ENCODE assay signal across 9 cellular contexts in the genomic region with DNA sequence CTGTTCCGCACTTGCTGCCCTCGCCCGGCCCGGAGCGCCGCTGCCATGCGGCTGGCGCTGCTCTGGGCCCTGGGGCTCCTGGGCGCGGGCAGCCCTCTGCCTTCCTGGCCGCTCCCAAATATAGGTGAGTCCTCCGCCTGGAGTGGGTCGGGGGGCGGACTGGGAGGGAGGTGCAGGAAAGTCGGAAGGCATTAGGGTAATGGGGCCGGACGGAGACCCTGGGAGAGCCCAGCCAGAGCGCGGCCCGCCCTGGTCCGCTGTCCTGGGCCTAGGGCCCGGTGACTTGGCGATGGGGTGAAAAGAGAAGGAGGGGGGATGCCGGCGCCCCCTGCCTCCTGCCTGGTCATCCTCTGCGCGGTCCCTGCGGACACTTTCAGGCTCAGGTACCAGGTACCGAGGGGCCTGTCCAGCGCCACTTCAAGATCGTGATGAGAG. TPM values are rescaled to one million over a fixed set of nuclear protein-coding genes. Genes with fewer than 3 reads are reported as not detected.
DNase-seq lines count a peak whose midpoint lies in the region; ATAC-seq, FAIRE-seq and TF ChIP-seq lines count a peak whose summit lies in the region.
"Had no signal": no experiment of that assay in that cellular context is flagged by ENCODE, and none has a peak within 500 bp of the region (broad histone marks: within the 10 kb centered on the region; RNA-seq: fewer than 3 reads in every experiment).

No MANE protein-coding gene starts in this region.

- H3K4me1 Mint-ChIP-seq in Calu3 (ENCODE audit: low read depth, unreplicated experiment): peaks cover 24% of the 10 kb centered on the region

- H3K27ac Mint-ChIP-seq in Calu3 (ENCODE audit: unreplicated experiment): peak overlapping the region; percentile 68

- no peaks in the 10 kb centered on the region for H3K27me3 Mint-ChIP-seq in Calu3 (ENCODE audit: unreplicated experiment)

- peaks cover 36% of the 10 kb centered on the region for H3K36me3 Mint-ChIP-seq in Calu3 (ENCODE audit: insufficient read depth, unreplicated experiment)

- peak; percentile 2 for ATAC-seq in HG03064 (IDR thresholded peaks at IDR 0.05; ENCODE audit: low read depth, unreplicated experiment)
- peak; percentile 1 for ATAC-seq in left lung
- ATAC-seq in GM19351 (IDR thresholded peaks at IDR 0.05; ENCODE audit: unreplicated experiment): no peak
- ATAC-seq in HG03175 (IDR thresholded peaks at IDR 0.05; ENCODE audit: unreplicated experiment): no peak

- peaks cover 0 to 28% of the 10 kb centered on the region in 2 donors for H3K36me3 ChIP-seq in left lung
- peaks cover 5 to 32% (median 28%) of the 10 kb centered on the region in 3 donors for H3K36me3 ChIP-seq in tibial artery

- peak overlapping the region; percentile 91 for H3K4me3 Mint-ChIP-seq in Calu3 (ENCODE audit: low read depth, unreplicated experiment)

- H3K27me3 ChIP-seq in left lung (no peaks in the 10 kb centered on the region), tibial artery (no peaks in the 10 kb centered on the region)

- H3K9me3 ChIP-seq in left lung (no peaks in the 10 kb centered on the region), tibial artery (no peaks in the 10 kb centered on the region)

- no peaks in the 10 kb centered on the region for H3K9me3 Mint-ChIP-seq in Calu3 (ENCODE audit: low read depth, unreplicated experiment)

- peaks cover 15 to 42% of the 10 kb centered on the region in 2 donors for H3K4me1 ChIP-seq in left lung
- peaks cover 6 to 30% (median 22%) of the 10 kb centered on the region in 4 donors for H3K4me1 ChIP-seq in tibial artery

- CTCF ChIA-PET in Calu3 (lab: Charles Lee): interaction anchor here (0.6 to 2.5 kb wide), 16 partner anchors 10 to 1308 kb away, joined by 3 to 12 read pairs (median 4); a partner anchor contains a TSS

- H3K27ac ChIP-seq in left lung (peak overlapping the region; percentile 81 to 97), tibial artery (peak overlapping the region; percentile 72 to 91)

- intact Hi-C loops in Calu3 (cut with micrococcal nuclease; ENCODE audit: unreplicated experiment) (loop anchor here (10.0 kb wide), 1 partner anchor 47 kb away; a partner anchor contains a TSS), left lung (cut with DNase I) (no loop called here), tibial artery (cut with DNase I; ENCODE audit: low total_unique reads) (no loop called here)

- FAIRE-seq in urothelium cell line (lab: Jason Lieb, UNC): no peak

- in situ Hi-C loops in astrocyte of the cerebellum (cut with HindIII; ENCODE audit: low sequenced_read_pairs): no loop called here

- no TSS peak for BruUV-seq in Calu3 (replicated peaks; lab: Mats Ljungman, UMichigan)

- TF ChIP-seq CTCF in Calu3 (IDR thresholded peaks at IDR 0.05; ENCODE audit: unreplicated experiment) (no peak), astrocyte of the cerebellum (IDR thresholded peaks at IDR 0.05; ENCODE audit: low read depth, low read length, missing control alignments) (no peak), left lung (IDR thresholded peaks at IDR 0.05) (no peak), tibial artery (IDR thresholded peaks at IDR 0.05) (no peak)

- DNase-seq in Calu3 (no peak), astrocyte of the cerebellum (ENCODE audit: low read depth) (no peak), left lung (no peak), tibial artery (no peak), urothelium cell line (ENCODE audit: low spot score) (no peak)

- H3K4me3 ChIP-seq in astrocyte of the cerebellum (ENCODE audit: low read depth, low read length) (peak overlapping the region; percentile 61), left lung (peak overlapping the region; percentile 78 to 95), tibial artery (peak overlapping the region; percentile 68 to 71)

RNA-seq across cellular contexts. Expression of a gene that starts 0.2 kb away (rescaled TPM):
- 99.1 and 103 TPM in 2 replicates for total RNA-seq in Calu3 (2022)
- 100 to 1,000 TPM; 116 to 172 TPM for total RNA-seq in left lung

RNA-seq across cellular contexts. Expression of a gene that starts 12.2 kb away (rescaled TPM):
- 12.6 and 13.9 TPM in 2 replicates for total RNA-seq in Calu3 (2022)
- total RNA-seq in left lung: 10 to 100 TPM in 1 of 2 donors, 1 to 10 TPM in 1; 8.6 to 11.2 TPM

RNA-seq across cellular contexts. Expression of a gene that starts 17.7 kb away (rescaled TPM):
- total RNA-seq in Calu3 (2022): 0.17 TPM in 1 of 2 replicates, not detected in the other
- total RNA-seq in left lung: not detected
- total RNA-seq: LHCN-M2 had no signal

RNA-seq across cellular contexts. Expression of a gene that starts 17.8 kb away (rescaled TPM):
- 1.4 and 1.5 TPM in 2 replicates for total RNA-seq in Calu3 (2022)
- 1 to 10 TPM in 1 of 2 donors, under 1 TPM in 1; 0.60 to 1.3 TPM for total RNA-seq in left lung

RNA-seq across cellular contexts. Expression of a gene that starts 27.3 kb away (rescaled TPM):
- total RNA-seq in Calu3 (2022) (1.7 and 3.4 TPM in 2 replicates), left lung (1 to 10 TPM; 1.1 to 2.0 TPM)

Comparison
In these comparisons a context has a peak if more than half of its experiments do, and no peak if none do; other contexts are left out.
1. ATAC-seq: peak in HG03064 (single experiment) and left lung (single experiment); none in GM19351 (single experiment) and HG03175 (single experiment).
2. Peak in every context shown above with its lines, with median percentiles within 50 percentile points of each other: H3K4me3 ChIP-seq.